In the genomic region with DNA sequence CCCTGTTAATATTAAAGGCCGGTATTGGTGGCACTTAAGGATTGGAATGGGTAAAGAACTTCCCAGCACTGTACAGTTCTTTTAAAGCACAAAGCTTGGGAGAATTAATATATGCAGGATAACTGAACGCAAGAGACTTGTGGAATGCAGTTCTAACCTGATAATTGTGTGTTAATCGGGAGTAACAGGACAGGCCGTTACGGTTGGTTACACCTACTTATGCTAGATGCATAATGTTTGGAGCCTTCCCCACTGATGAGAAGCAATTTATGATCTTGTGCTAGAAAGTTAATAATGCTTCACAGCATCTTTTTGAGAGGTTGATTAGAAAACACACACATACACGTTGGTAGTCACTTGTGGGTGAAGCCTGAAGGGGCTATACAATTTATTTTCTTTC, we compare ENCODE assay signal across 23 cellular contexts. TPM values are rescaled to one million over a fixed set of nuclear protein-coding genes. Genes with fewer than 3 reads are reported as not detected.
DNase-seq lines count a peak whose midpoint lies in the region; ATAC-seq, FAIRE-seq and TF ChIP-seq lines count a peak whose summit lies in the region.
"Had no signal": no experiment of that assay in that cellular context is flagged by ENCODE, and none has a peak within 500 bp of the region (broad histone marks: within the 10 kb centered on the region; RNA-seq: fewer than 3 reads in every experiment).

No MANE protein-coding gene starts in this region.

- no peaks in the 10 kb centered on the region for H3K9me2 ChIP-seq in GM23248 (ENCODE audit: insufficient read depth)

- no peak for TF ChIP-seq CTCF in D721Med (IDR thresholded peaks at IDR 0.05; ENCODE audit: insufficient read depth, missing control alignments)

- H3K79me2 ChIP-seq in GM23248 (ENCODE audit: insufficient read depth): peaks cover 81% of the 10 kb centered on the region

- H3K27me3 Mint-ChIP-seq in CD4-positive, CD25-positive, alpha-beta regulatory T cell: no peaks in the 10 kb centered on the region
- no peaks in the 10 kb centered on the region for H3K27me3 Mint-ChIP-seq in memory B cell
- H3K27me3 Mint-ChIP-seq: IgD-negative memory B cell; stimulated activated naive CD8-positive, alpha-beta T cell treated with anti-CD3 and anti-CD28 coated beads, Interleukin-15, amount 100 ng/mL, for 72 hours had no signal

- H3K27ac ChIP-seq in CD4-positive, CD25-positive, alpha-beta regulatory T cell (ENCODE audit: insufficient read depth, low read length, poor library complexity, severe bottlenecking): no peak overlapping the region
- H3K27ac ChIP-seq in GM23248: no peak overlapping the region
- H3K27ac ChIP-seq: epithelial cell of prostate, hepatocyte, neutrophil, tibial nerve had no signal

- peaks cover 49% of the 10 kb centered on the region for H3F3A ChIP-seq in GM23248 (ENCODE audit: insufficient read depth)

- peak overlapping the region; percentile 2 for H3K4me3 ChIP-seq in CD4-positive, CD25-positive, alpha-beta regulatory T cell (ENCODE audit: low read depth, low read length)
- H3K4me3 ChIP-seq in GM23248: no peak overlapping the region
- H3K4me3 ChIP-seq: hepatocyte, mucosa of descending colon, smooth muscle cell, tibial nerve had no signal

- H3K9me3 ChIP-seq in CD4-positive, CD25-positive, alpha-beta regulatory T cell (ENCODE audit: control insufficient read depth in 2 of 2, low read length in 2 of 2): no peaks in the 10 kb centered on the region
- H3K9me3 ChIP-seq in GM23248 (ENCODE audit: low read depth): no peaks in the 10 kb centered on the region
- H3K9me3 ChIP-seq: mucosa of descending colon, neutrophil, tibial nerve had no signal

- peak; percentile 73 for FAIRE-seq in D721Med (lab: Jason Lieb, UNC)

- H3K9me3 Mint-ChIP-seq in CD4-positive, CD25-positive, alpha-beta regulatory T cell: no peaks in the 10 kb centered on the region
- no peaks in the 10 kb centered on the region for H3K9me3 Mint-ChIP-seq in memory B cell
- H3K9me3 Mint-ChIP-seq: activated T-helper 2 cell treated with anti-CD3 and anti-CD28 coated beads, Interferon-gamma antibody, Interleukin-2, Interleukin-4, amounts not matched to agents 10 μg/mL and 5 μg/mL and 100 μg/mL, durations not matched to agents 14 hours and 24 hours and 36 hours; IgD-negative memory B cell; stimulated activated naive CD8-positive, alpha-beta T cell treated with anti-CD3 and anti-CD28 coated beads, Interleukin-15, amount 100 ng/mL, for 72 hours had no signal

- DNase-seq in CD4-positive, CD25-positive, alpha-beta regulatory T cell: no peak
- DNase-seq in D721Med (ENCODE audit: insufficient read length, low spot score): no peak
- no peak for DNase-seq in memory B cell (ENCODE audit: low spot score in 2 of 2)
- DNase-seq in AML-193 (lab: John Stamatoyannopoulos, UW): no peak
- no peak for DNase-seq in GM23248
- DNase-seq: caudate nucleus; dermis blood vessel endothelial cell; DMS79; left ventricle myocardium superior; MM.1S; mucosa of descending colon; NCI-H1436; NCI-H526 treated with DMSO at 0.1 percent for 48 hours; stimulated activated CD4-positive, alpha-beta T cell treated with anti-CD3 and anti-CD28 coated beads, Interleukin-4, amount 100 ng/mL, for 1 hour; stimulated activated naive CD8-positive, alpha-beta T cell treated with anti-CD3 and anti-CD28 coated beads, Interleukin-15, amount 100 ng/mL, for 72 hours had no signal

- no peaks in the 10 kb centered on the region for H3K27me3 ChIP-seq in CD4-positive, CD25-positive, alpha-beta regulatory T cell (ENCODE audit: control insufficient read depth, insufficient read depth, low read length)
- H3K27me3 ChIP-seq in GM23248 (replicated peaks; ENCODE audit: insufficient read depth): no peaks in the 10 kb centered on the region
- H3K27me3 ChIP-seq: hepatocyte, neutrophil, tibial nerve had no signal

- peak overlapping the region in 1 of 4 donors; percentile 23 for H3K4me3 Mint-ChIP-seq in CD4-positive, CD25-positive, alpha-beta regulatory T cell
- H3K4me3 Mint-ChIP-seq in memory B cell: no peak overlapping the region
- H3K4me3 Mint-ChIP-seq: stimulated activated naive CD8-positive, alpha-beta T cell treated with anti-CD3 and anti-CD28 coated beads, Interleukin-15, amount 100 ng/mL, for 72 hours had no signal

- peak overlapping the region in 1 of 3 donors; percentile 38 for H3K27ac Mint-ChIP-seq in CD4-positive, CD25-positive, alpha-beta regulatory T cell
- H3K27ac Mint-ChIP-seq in memory B cell: peak overlapping the region; percentile 10

- H3K4me1 ChIP-seq in CD4-positive, CD25-positive, alpha-beta regulatory T cell (ENCODE audit: control insufficient read depth, insufficient read depth, low read length, poor library complexity, severe bottlenecking): peaks cover 25% of the 10 kb centered on the region
- no peaks in the 10 kb centered on the region for H3K4me1 ChIP-seq in GM23248 (ENCODE audit: insufficient read depth)

- H3K36me3 Mint-ChIP-seq in CD4-positive, CD25-positive, alpha-beta regulatory T cell: peaks cover 47% of the 10 kb centered on the region
- peaks cover 38% of the 10 kb centered on the region for H3K36me3 Mint-ChIP-seq in memory B cell

- peaks cover 24 to 79% (median 52%) of the 10 kb centered on the region in 4 donors for H3K4me1 Mint-ChIP-seq in CD4-positive, CD25-positive, alpha-beta regulatory T cell
- H3K4me1 Mint-ChIP-seq in memory B cell: peaks cover 25% of the 10 kb centered on the region

- H3K4me2 ChIP-seq in GM23248 (ENCODE audit: unreplicated experiment): no peak overlapping the region
- H3K4me2 ChIP-seq: hepatocyte, smooth muscle cell had no signal

- in situ Hi-C loops in GM23248 (cut with MboI): no loop called here

- no peak for ATAC-seq in CD4-positive, CD25-positive, alpha-beta regulatory T cell (ENCODE audit: low read depth in 2 of 2)
- no peak for ATAC-seq in memory B cell (ENCODE audit: low read depth)
- ATAC-seq: left ventricle myocardium superior; mucosa of descending colon; stimulated activated naive CD8-positive, alpha-beta T cell treated with anti-CD3 and anti-CD28 coated beads, Interleukin-15, amount 100 ng/mL, for 72 hours had no signal

- 62 to 65% methylated on average over 6 of the region's 6 CpGs for WGBS in GM23248 (ENCODE audit: low coverage in 1 of 2, low lambda C conversion rate in 2 of 2, missing lambda C conversion rate in 2 of 2), 2 experiments

- H4K20me1 ChIP-seq in GM23248 (ENCODE audit: insufficient read depth): no peaks in the 10 kb centered on the region

- H3K36me3 ChIP-seq in CD4-positive, CD25-positive, alpha-beta regulatory T cell (ENCODE audit: control insufficient read depth, insufficient read depth, low read length): peaks cover 96% of the 10 kb centered on the region
- peaks cover 98% of the 10 kb centered on the region for H3K36me3 ChIP-seq in GM23248 (ENCODE audit: low read depth)

- no peak overlapping the region for H3K9ac ChIP-seq in GM23248

- H2AFZ ChIP-seq in GM23248: no peak overlapping the region
- H2AFZ ChIP-seq: hepatocyte had no signal

RNA-seq across cellular contexts. Expression of a gene that starts 7.0 kb away (rescaled TPM):
- total RNA-seq in CD4-positive, CD25-positive, alpha-beta regulatory T cell: 85.1 TPM
- 10 to 100 TPM; 57.5 to 73.1 (median 65.8) TPM for polyA plus RNA-seq in CD4-positive, CD25-positive, alpha-beta regulatory T cell
- 26.9 and 37.8 TPM in 2 replicates for total RNA-seq in GM23248 (2014; rRNA removed; shearing (Covaris generic))
- 42.2 and 44.2 TPM in 2 replicates for polyA plus RNA-seq in GM23248 (2016; fragmentation: Nextera tagmentation; extraction: Ambion mirVana)

RNA-seq across cellular contexts. Expression of a gene that starts 12.6 kb away (rescaled TPM):
- not detected for total RNA-seq in CD4-positive, CD25-positive, alpha-beta regulatory T cell
- not detected for polyA plus RNA-seq in CD4-positive, CD25-positive, alpha-beta regulatory T cell
- total RNA-seq in GM23248 (2014; rRNA removed; shearing (Covaris generic)): not detected in 2 replicates
- 0.30 TPM in 1 of 2 replicates, not detected in the other for polyA plus RNA-seq in GM23248 (2016; fragmentation: Nextera tagmentation; extraction: Ambion mirVana)
- total RNA-seq: activated T-helper 2 cell treated with anti-CD3 and anti-CD28 coated beads, Interferon-gamma antibody, Interleukin-2, Interleukin-4, amounts not matched to agents 10 μg/mL and 5 μg/mL and 100 μg/mL, durations not matched to agents 14 hours and 24 hours and 36 hours; dermis blood vessel endothelial cell; fibroblast of villous mesenchyme had no signal
- polyA plus RNA-seq: IgD-negative memory B cell had no signal

RNA-seq across cellular contexts. Expression of a gene that starts 13.6 kb away (rescaled TPM):
- total RNA-seq in CD4-positive, CD25-positive, alpha-beta regulatory T cell: 6.4 TPM
- 1 to 10 TPM in 2 of 4 donors, under 1 TPM in 2; 0.41 to 1.8 (median 1.3) TPM for polyA plus RNA-seq in CD4-positive, CD25-positive, alpha-beta regulatory T cell
- 127 and 159 TPM in 2 replicates for total RNA-seq in GM23248 (2014; rRNA removed; shearing (Covaris generic))
- polyA plus RNA-seq in GM23248 (2016; fragmentation: Nextera tagmentation; extraction: Ambion mirVana): 540 and 552 TPM in 2 replicates

RNA-seq across cellular contexts. Expression of a gene that starts 17.6 kb away (rescaled TPM):
- 21.5 TPM for total RNA-seq in CD4-positive, CD25-positive, alpha-beta regulatory T cell
- polyA plus RNA-seq in CD4-positive, CD25-positive, alpha-beta regulatory T cell: 100 to 1,000 TPM in 1 of 4 donors, 10 to 100 TPM in 3; 84.9 to 120 (median 93.7) TPM
- total RNA-seq in GM23248 (2014; rRNA removed; shearing (Covaris generic)): 50.2 and 70.5 TPM in 2 replicates
- polyA plus RNA-seq in GM23248 (2016; fragmentation: Nextera tagmentation; extraction: Ambion mirVana): 82.1 and 83.8 TPM in 2 replicates

RNA-seq across cellular contexts. Expression of a gene that starts 24.7 kb away (rescaled TPM):
- not detected for total RNA-seq in CD4-positive, CD25-positive, alpha-beta regulatory T cell
- not detected for polyA plus RNA-seq in CD4-positive, CD25-positive, alpha-beta regulatory T cell
- total RNA-seq in GM23248 (2014; rRNA removed; shearing (Covaris generic)): 2.1 TPM in 1 of 2 replicates, not detected in the other
- 0.31 and 0.32 TPM in 2 replicates for polyA plus RNA-seq in GM23248 (2016; fragmentation: Nextera tagmentation; extraction: Ambion mirVana)
- total RNA-seq: activated T-helper 2 cell treated with anti-CD3 and anti-CD28 coated beads, Interferon-gamma antibody, Interleukin-2, Interleukin-4, amounts not matched to agents 10 μg/mL and 5 μg/mL and 100 μg/mL, durations not matched to agents 14 hours and 24 hours and 36 hours; fibroblast of villous mesenchyme had no signal
- polyA plus RNA-seq: IgD-negative memory B cell had no signal

Comparison
In these comparisons a context has a peak if more than half of its experiments do, and no peak if none do; other contexts are left out.
1. RNA of a gene that starts 13.6 kb away (total RNA-seq): 127 to 159 TPM in GM23248; 6.4 TPM in CD4-positive, CD25-positive, alpha-beta regulatory T cell (single experiment); every median in the first group is over 10 times any median in the second.